ENCODE assay signal across 25 cellular contexts in genomic region chr10:77671594-77672252, GRCh38. TPM values are rescaled to one million over a fixed set of nuclear protein-coding genes. Genes with fewer than 3 reads are reported as not detected.
"Had no signal": no experiment of that assay in that cellular context is flagged by ENCODE, and none has a peak within 500 bp of the region (broad histone marks: within the 10 kb centered on the region; RNA-seq: fewer than 3 reads in every experiment).

No MANE protein-coding gene starts in this region.

- H3K4me1 ChIP-seq: heart right ventricle, testis, vagina had no signal

- ATAC-seq: activated CD4-positive, alpha-beta T cell treated with anti-CD3 and anti-CD28 coated beads for 36 hours; activated T-cell treated with anti-CD3 and anti-CD28 coated beads, Interleukin-2, amount 50 U/mL, for 4 hours; body of pancreas; heart right ventricle; left lobe of liver; naive thymus-derived CD4-positive, alpha-beta T cell had no signal

- H3K36me3 ChIP-seq: cardiac muscle cell, heart right ventricle, vagina had no signal

- H3K9me3 ChIP-seq: body of pancreas, heart right ventricle, testis, vagina had no signal

- H3K27me3 ChIP-seq: body of pancreas, testis, vagina had no signal

- FAIRE-seq: endometrium, keratinocyte had no signal

- H3K27ac ChIP-seq: body of pancreas, cardiac muscle cell, heart right ventricle, testis, vagina had no signal

- DNase-seq: activated B cell treated with CpG ODN at 0.5 μM for 24 hours; activated CD4-positive, alpha-beta T cell treated with anti-CD3 and anti-CD28 coated beads for 36 hours; activated CD4-positive, alpha-beta T cell treated with anti-CD3 and anti-CD28 coated beads, Interleukin-2, amount 50 U/mL, for 4 hours; activated CD8-positive, alpha-beta memory T cell treated with anti-CD3 and anti-CD28 coated beads, Interleukin-2, amount 50 U/mL, for 48 hours; activated effector memory CD4-positive, alpha-beta T cell treated with anti-CD3 and anti-CD28 coated beads, Interleukin-2, amount 50 U/mL, for 16 hours; activated naive CD4-positive, alpha-beta T cell treated with anti-CD3 and anti-CD28 coated beads, Interleukin-2, amount 10 ng/mL, durations not matched to agents 7 days and 5 days; activated T-cell treated with anti-CD3 and anti-CD28 coated beads, Interleukin-2, amount 50 U/mL, for 4 hours; body of pancreas; cortex of kidney; effector CD4-positive, alpha-beta T cell; heart right ventricle; naive thymus-derived CD4-positive, alpha-beta T cell; stimulated activated CD4-positive, alpha-beta T cell treated with anti-CD3 and anti-CD28 coated beads, Interleukin-2, amount 100 ng/mL, for 48 hours; stimulated activated CD8-positive, alpha-beta memory T cell treated with anti-CD3 and anti-CD28 coated beads, Interleukin-4, amount 100 ng/mL, for 48 hours; stimulated activated naive CD4-positive, alpha-beta T cell; T-helper 9 cell; testis; trophoblast cell had no signal

- H3K4me3 ChIP-seq: body of pancreas, cardiac muscle cell, heart right ventricle, lung, testis, vagina had no signal

RNA-seq across cellular contexts. Expression of gene KCNMA1, which starts 34.1 kb away (rescaled TPM):
- total RNA-seq: activated CD8-positive, alpha-beta memory T cell treated with anti-CD3 and anti-CD28 coated beads for 36 hours had no signal
- polyA plus RNA-seq: naive thymus-derived CD4-positive, alpha-beta T cell had no signal
